Comparison of ENCODE assay signal across 2 cellular contexts in the genomic region with DNA sequence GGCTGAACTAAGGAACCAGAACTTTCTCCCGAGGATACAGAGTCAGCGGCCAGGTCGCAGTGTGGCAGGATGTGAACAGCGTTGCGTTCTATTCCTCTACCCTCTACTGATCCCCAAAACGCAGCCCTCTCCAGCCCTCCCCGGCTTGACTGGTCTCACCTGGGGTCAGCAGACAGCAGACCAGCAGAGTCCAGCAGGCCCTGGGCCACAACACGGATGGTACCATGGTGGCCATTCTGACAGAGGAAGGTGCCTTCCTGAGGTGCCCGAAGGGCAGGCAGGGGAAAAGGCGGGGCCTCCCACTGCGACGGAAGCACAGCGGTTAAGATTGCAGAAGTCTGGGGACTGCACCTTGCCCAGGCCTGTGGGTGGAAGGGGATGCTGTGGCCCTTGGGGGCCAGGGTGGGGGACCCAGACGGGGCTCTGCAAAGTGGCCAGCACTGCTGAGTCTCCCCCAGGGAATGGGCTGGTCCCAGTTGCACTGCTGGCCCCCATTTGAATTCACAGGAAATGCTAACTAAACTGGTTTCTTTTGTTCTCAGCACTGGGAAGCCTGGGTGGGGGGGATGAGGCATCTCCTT.
TF ChIP-seq lines count a peak whose summit lies in the region.

A gene with protein sequence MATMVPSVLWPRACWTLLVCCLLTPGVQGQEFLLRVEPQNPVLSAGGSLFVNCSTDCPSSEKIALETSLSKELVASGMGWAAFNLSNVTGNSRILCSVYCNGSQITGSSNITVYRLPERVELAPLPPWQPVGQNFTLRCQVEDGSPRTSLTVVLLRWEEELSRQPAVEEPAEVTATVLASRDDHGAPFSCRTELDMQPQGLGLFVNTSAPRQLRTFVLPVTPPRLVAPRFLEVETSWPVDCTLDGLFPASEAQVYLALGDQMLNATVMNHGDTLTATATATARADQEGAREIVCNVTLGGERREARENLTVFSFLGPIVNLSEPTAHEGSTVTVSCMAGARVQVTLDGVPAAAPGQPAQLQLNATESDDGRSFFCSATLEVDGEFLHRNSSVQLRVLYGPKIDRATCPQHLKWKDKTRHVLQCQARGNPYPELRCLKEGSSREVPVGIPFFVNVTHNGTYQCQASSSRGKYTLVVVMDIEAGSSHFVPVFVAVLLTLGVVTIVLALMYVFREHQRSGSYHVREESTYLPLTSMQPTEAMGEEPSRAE (minus strand): TSS at position 245 of the 581 bp plus-strand sequence. CDS start 10 bp downstream, at position 235.

TF ChIP-seq in SK-N-SH, 30 proteins besides CTCF, POLR2A, EP300 and RAD21 (continued from another document):
- TF ChIP-seq, protein P1, sequence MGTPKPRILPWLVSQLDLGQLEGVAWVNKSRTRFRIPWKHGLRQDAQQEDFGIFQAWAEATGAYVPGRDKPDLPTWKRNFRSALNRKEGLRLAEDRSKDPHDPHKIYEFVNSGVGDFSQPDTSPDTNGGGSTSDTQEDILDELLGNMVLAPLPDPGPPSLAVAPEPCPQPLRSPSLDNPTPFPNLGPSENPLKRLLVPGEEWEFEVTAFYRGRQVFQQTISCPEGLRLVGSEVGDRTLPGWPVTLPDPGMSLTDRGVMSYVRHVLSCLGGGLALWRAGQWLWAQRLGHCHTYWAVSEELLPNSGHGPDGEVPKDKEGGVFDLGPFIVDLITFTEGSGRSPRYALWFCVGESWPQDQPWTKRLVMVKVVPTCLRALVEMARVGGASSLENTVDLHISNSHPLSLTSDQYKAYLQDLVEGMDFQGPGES (IDR thresholded peaks at IDR 0.05; ENCODE audit: low read depth, low read length), result no peak
- no peak for TF ChIP-seq USF2 (IDR thresholded peaks at IDR 0.05; ENCODE audit: borderline replicate concordance, low read depth, low read length)
- TF ChIP-seq, protein P2, sequence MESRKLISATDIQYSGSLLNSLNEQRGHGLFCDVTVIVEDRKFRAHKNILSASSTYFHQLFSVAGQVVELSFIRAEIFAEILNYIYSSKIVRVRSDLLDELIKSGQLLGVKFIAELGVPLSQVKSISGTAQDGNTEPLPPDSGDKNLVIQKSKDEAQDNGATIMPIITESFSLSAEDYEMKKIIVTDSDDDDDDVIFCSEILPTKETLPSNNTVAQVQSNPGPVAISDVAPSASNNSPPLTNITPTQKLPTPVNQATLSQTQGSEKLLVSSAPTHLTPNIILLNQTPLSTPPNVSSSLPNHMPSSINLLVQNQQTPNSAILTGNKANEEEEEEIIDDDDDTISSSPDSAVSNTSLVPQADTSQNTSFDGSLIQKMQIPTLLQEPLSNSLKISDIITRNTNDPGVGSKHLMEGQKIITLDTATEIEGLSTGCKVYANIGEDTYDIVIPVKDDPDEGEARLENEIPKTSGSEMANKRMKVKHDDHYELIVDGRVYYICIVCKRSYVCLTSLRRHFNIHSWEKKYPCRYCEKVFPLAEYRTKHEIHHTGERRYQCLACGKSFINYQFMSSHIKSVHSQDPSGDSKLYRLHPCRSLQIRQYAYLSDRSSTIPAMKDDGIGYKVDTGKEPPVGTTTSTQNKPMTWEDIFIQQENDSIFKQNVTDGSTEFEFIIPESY (IDR thresholded peaks at IDR 0.05; ENCODE audit: borderline replicate concordance, low read depth), result no peak
- no peak for TF ChIP-seq MEF2A (IDR thresholded peaks at IDR 0.05; ENCODE audit: borderline replicate concordance, low read depth)
- TF ChIP-seq FOXJ3 (CRISPR knock-in tag; IDR thresholded peaks at IDR 0.05), result no peak
- TF ChIP-seq FOXM1 (IDR thresholded peaks at IDR 0.05; ENCODE audit: low read depth), result no peak
- no peak for TF ChIP-seq SIN3A (IDR thresholded peaks at IDR 0.05; ENCODE audit: borderline replicate concordance, low read depth, low read length)
- TF ChIP-seq ELF1 (IDR thresholded peaks at IDR 0.05), result no peak
- TF ChIP-seq, protein P3, sequence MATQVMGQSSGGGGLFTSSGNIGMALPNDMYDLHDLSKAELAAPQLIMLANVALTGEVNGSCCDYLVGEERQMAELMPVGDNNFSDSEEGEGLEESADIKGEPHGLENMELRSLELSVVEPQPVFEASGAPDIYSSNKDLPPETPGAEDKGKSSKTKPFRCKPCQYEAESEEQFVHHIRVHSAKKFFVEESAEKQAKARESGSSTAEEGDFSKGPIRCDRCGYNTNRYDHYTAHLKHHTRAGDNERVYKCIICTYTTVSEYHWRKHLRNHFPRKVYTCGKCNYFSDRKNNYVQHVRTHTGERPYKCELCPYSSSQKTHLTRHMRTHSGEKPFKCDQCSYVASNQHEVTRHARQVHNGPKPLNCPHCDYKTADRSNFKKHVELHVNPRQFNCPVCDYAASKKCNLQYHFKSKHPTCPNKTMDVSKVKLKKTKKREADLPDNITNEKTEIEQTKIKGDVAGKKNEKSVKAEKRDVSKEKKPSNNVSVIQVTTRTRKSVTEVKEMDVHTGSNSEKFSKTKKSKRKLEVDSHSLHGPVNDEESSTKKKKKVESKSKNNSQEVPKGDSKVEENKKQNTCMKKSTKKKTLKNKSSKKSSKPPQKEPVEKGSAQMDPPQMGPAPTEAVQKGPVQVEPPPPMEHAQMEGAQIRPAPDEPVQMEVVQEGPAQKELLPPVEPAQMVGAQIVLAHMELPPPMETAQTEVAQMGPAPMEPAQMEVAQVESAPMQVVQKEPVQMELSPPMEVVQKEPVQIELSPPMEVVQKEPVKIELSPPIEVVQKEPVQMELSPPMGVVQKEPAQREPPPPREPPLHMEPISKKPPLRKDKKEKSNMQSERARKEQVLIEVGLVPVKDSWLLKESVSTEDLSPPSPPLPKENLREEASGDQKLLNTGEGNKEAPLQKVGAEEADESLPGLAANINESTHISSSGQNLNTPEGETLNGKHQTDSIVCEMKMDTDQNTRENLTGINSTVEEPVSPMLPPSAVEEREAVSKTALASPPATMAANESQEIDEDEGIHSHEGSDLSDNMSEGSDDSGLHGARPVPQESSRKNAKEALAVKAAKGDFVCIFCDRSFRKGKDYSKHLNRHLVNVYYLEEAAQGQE (IDR thresholded peaks at IDR 0.05; ENCODE audit: low read depth, low read length), result no peak

TF ChIP-seq in SK-N-SH treated with all-trans-retinoic acid at 6 μM for 48 hours, 23 proteins besides CTCF, POLR2A, EP300 and RAD21 (continued from another document):
- TF ChIP-seq TOX (CRISPR knock-in tag; IDR thresholded peaks at IDR 0.05; ENCODE audit: borderline replicate concordance), result no peak
- TF ChIP-seq, protein P4, sequence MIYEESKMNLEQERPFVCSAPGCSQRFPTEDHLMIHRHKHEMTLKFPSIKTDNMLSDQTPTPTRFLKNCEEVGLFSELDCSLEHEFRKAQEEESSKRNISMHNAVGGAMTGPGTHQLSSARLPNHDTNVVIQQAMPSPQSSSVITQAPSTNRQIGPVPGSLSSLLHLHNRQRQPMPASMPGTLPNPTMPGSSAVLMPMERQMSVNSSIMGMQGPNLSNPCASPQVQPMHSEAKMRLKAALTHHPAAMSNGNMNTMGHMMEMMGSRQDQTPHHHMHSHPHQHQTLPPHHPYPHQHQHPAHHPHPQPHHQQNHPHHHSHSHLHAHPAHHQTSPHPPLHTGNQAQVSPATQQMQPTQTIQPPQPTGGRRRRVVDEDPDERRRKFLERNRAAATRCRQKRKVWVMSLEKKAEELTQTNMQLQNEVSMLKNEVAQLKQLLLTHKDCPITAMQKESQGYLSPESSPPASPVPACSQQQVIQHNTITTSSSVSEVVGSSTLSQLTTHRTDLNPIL (CRISPR knock-in tag; IDR thresholded peaks at IDR 0.05; ENCODE audit: low read depth), result no peak
TF ChIP-seq in SK-N-SH treated with all-trans-retinoic acid at 6 μM for 48 hours: peak in this region for 0.
